Comparison of ENCODE assay signal across 15 cellular contexts in the genomic region with DNA sequence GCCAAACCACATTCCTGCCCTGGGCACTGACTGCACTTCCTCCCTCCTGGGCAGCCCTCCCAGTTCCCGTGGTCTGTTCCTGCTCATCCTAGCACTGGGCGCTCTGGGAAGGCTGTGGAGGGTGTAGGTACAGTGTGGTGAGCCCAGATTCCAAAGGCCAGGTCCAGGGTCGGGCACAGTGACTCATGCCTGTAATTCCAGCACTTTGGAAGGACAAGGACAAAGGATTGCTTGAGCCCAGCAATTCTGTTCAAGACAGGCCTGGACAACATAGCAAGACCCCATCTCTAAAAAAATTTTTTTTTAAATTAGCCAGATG. TPM values are rescaled to one million over a fixed set of nuclear protein-coding genes. Genes with fewer than 3 reads are reported as not detected.
DNase-seq lines count a peak whose midpoint lies in the region; ATAC-seq and TF ChIP-seq lines count a peak whose summit lies in the region.
"Had no signal": no experiment of that assay in that cellular context is flagged by ENCODE, and none has a peak within 500 bp of the region (broad histone marks: within the 10 kb centered on the region; RNA-seq: fewer than 3 reads in every experiment).

No MANE protein-coding gene starts in this region.

- ATAC-seq in right cardiac atrium (no peak), HG03571 (IDR thresholded peaks at IDR 0.05; ENCODE audit: unreplicated experiment) (no peak)
- ATAC-seq: activated CD8-positive, alpha-beta T cell treated with anti-CD3 and anti-CD28 coated beads, Interleukin-2, amount 10 ng/mL, durations not matched to agents 7 days and 5 days had no signal

- H3K9me3 ChIP-seq in left ventricle myocardium inferior (replicated peaks), result no peaks in the 10 kb centered on the region
- no peaks in the 10 kb centered on the region for H3K9me3 ChIP-seq in right cardiac atrium (ENCODE audit: control insufficient read depth, low read length)
- no peaks in the 10 kb centered on the region for H3K9me3 ChIP-seq in WERI-Rb-1 (ENCODE audit: severe bottlenecking)
- H3K9me3 ChIP-seq in effector memory CD4-positive, alpha-beta T cell (ENCODE audit: control insufficient read depth, low read length), result no peaks in the 10 kb centered on the region
- H3K9me3 ChIP-seq: heart left ventricle, spleen had no signal

- DNase-seq in left ventricle myocardium inferior, result peak; percentile 40
- no peak for DNase-seq in right cardiac atrium
- no peak for DNase-seq in WERI-Rb-1
- peak; percentile 74 for DNase-seq in kidney glomerular epithelial cell (lab: John Stamatoyannopoulos, UW)
- DNase-seq in effector memory CD4-positive, alpha-beta T cell, result no peak
- DNase-seq in germinal center (ENCODE audit: low spot score), result no peak
- no peak for DNase-seq in activated naive CD4-positive, alpha-beta T cell (lab: John Stamatoyannopoulos, UW)
- DNase-seq: activated CD8-positive, alpha-beta T cell treated with anti-CD3 and anti-CD28 coated beads, Interleukin-2, amount 10 ng/mL, durations not matched to agents 7 days and 5 days; activated effector memory CD4-positive, alpha-beta T cell treated with Interleukin-2 at 50 U/mL for 16 hours; heart left ventricle; NCI-H1436; NCI-H524; spleen had no signal

- H3K27ac ChIP-seq in left ventricle myocardium inferior (replicated peaks) (no peak overlapping the region), right cardiac atrium (ENCODE audit: low read length) (no peak overlapping the region), WERI-Rb-1 (peak overlapping the region; percentile 82)
- no peak overlapping the region for H3K27ac ChIP-seq in effector memory CD4-positive, alpha-beta T cell (ENCODE audit: insufficient read depth, low read length, poor library complexity, severe bottlenecking)
- H3K27ac ChIP-seq: heart left ventricle, spleen had no signal

- no peaks in the 10 kb centered on the region for H3K36me3 ChIP-seq in left ventricle myocardium inferior
- no peaks in the 10 kb centered on the region for H3K36me3 ChIP-seq in WERI-Rb-1
- H3K36me3 ChIP-seq in effector memory CD4-positive, alpha-beta T cell (ENCODE audit: control insufficient read depth, insufficient read depth, low read length), result no peaks in the 10 kb centered on the region
- H3K36me3 ChIP-seq: heart left ventricle had no signal

- H3K27me3 ChIP-seq in left ventricle myocardium inferior (ENCODE audit: low read depth), result no peaks in the 10 kb centered on the region
- no peaks in the 10 kb centered on the region for H3K27me3 ChIP-seq in right cardiac atrium (ENCODE audit: control insufficient read depth, insufficient read depth)
- no peaks in the 10 kb centered on the region for H3K27me3 ChIP-seq in WERI-Rb-1 (ENCODE audit: insufficient read depth, low read depth, severe bottlenecking)
- H3K27me3 ChIP-seq in effector memory CD4-positive, alpha-beta T cell (replicated peaks; ENCODE audit: control insufficient read depth, insufficient read depth, low read length, poor library complexity, severe bottlenecking), result peaks cover 3% of the 10 kb centered on the region
- H3K27me3 ChIP-seq: heart left ventricle had no signal

- TF ChIP-seq CTCF in left ventricle myocardium inferior (IDR thresholded peaks at IDR 0.05; ENCODE audit: borderline replicate concordance) (no peak), WERI-Rb-1 (IDR thresholded peaks at IDR 0.05; ENCODE audit: low read depth, low read length) (no peak)

- peaks cover 32% of the 10 kb centered on the region for H3K4me1 ChIP-seq in left ventricle myocardium inferior
- H3K4me1 ChIP-seq in right cardiac atrium (ENCODE audit: control insufficient read depth, insufficient read depth, low read length), result no peaks in the 10 kb centered on the region
- no peaks in the 10 kb centered on the region for H3K4me1 ChIP-seq in effector memory CD4-positive, alpha-beta T cell (ENCODE audit: control insufficient read depth, insufficient read depth, low read length, poor library complexity, severe bottlenecking)

- intact Hi-C loops in left ventricle myocardium inferior (cut with micrococcal nuclease) (no loop called here), right cardiac atrium (cut with DNase I) (loop anchor here in 1 of 4 donors (10.0 kb wide), 1 partner anchor 465 kb away; no protein-coding TSS in a partner anchor)

- no peak overlapping the region for H3K4me3 ChIP-seq in left ventricle myocardium inferior
- no peak overlapping the region for H3K4me3 ChIP-seq in right cardiac atrium (ENCODE audit: low read length)
- H3K4me3 ChIP-seq in WERI-Rb-1 (ENCODE audit: low read depth, low read length), result no peak overlapping the region
- H3K4me3 ChIP-seq in effector memory CD4-positive, alpha-beta T cell (ENCODE audit: insufficient read depth, low read depth, low read length, poor library complexity, severe bottlenecking), result no peak overlapping the region
- H3K4me3 ChIP-seq: heart left ventricle, lung, spleen had no signal

- WGBS in right cardiac atrium, result 88% methylated on average over 3 of the region's 3 CpGs

RNA-seq across cellular contexts. Expression of gene C16orf74, which starts 30.6 kb away (rescaled TPM):
- total RNA-seq in left ventricle myocardium inferior, result 2.3 TPM
- total RNA-seq in right cardiac atrium, result 1 to 10 TPM; 1.1 to 2.1 (median 1.4) TPM
- polyA plus RNA-seq in right cardiac atrium, result 1.8 TPM

RNA-seq across cellular contexts. Expression of gene GINS2, which starts 31.5 kb away (rescaled TPM):
- total RNA-seq in left ventricle myocardium inferior, result 0.44 TPM
- 1 to 10 TPM in 1 of 4 donors, under 1 TPM in 3; 0.33 to 1.1 (median 0.40) TPM for total RNA-seq in right cardiac atrium
- polyA plus RNA-seq in right cardiac atrium, result 0.23 TPM

Comparison
In these comparisons a context has a peak if more than half of its experiments do, and no peak if none do; other contexts are left out.
1. DNase-seq: peak in left ventricle myocardium inferior (single experiment) and kidney glomerular epithelial cell (single experiment); none in right cardiac atrium (0 of 3), WERI-Rb-1 (single experiment), effector memory CD4-positive, alpha-beta T cell (0 of 3), germinal center (single experiment) and activated naive CD4-positive, alpha-beta T cell (0 of 4).